In the genomic region with DNA sequence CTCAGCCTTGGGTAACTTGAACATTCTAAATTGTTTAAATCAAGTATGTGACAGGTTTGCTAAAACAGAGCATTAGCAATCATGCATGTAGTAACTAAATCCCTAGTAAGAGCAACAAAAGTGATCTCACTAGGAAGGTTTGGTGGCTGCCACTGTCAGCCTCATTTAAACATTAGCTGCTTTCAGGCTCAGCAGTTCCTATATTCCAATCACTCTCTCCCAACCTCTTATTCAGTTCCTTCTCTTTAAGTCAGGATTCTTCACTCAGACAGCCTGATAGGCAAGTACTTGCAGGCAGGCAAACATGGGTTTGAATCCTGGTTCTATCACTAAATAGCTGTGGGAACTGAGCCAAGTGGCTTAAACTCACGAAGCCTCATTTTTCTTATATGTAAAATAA, we compare ENCODE assay signal across 1 cellular context.
TF ChIP-seq lines count a peak whose summit lies in the region.

No MANE protein-coding gene starts in this region.

TF ChIP-seq in endothelial cell of umbilical vein, 7 proteins besides CTCF, POLR2A, EP300 and RAD21:
- TF ChIP-seq JUN (IDR thresholded peaks at IDR 0.05; ENCODE audit: borderline replicate concordance, insufficient read depth, insufficient read length, low read depth), result no peak
- no peak for TF ChIP-seq FOS (IDR thresholded peaks at IDR 0.05; ENCODE audit: borderline replicate concordance, insufficient read depth, low read length)
- TF ChIP-seq GATA2 (IDR thresholded peaks at IDR 0.05; ENCODE audit: insufficient read depth, insufficient read length, low read depth, low read length), result no peak
- no peak for TF ChIP-seq EZH2 (IDR thresholded peaks at IDR 0.05; ENCODE audit: borderline replicate concordance, low read depth, low read length, severe bottlenecking)
- no peak for TF ChIP-seq MAX (IDR thresholded peaks at IDR 0.05; ENCODE audit: insufficient read depth, insufficient read length)
- no peak for TF ChIP-seq POLR2AphosphoS5 (IDR thresholded peaks at IDR 0.05; ENCODE audit: insufficient read depth, low read depth, low read length)
- TF ChIP-seq MYC (IDR thresholded peaks at IDR 0.05; ENCODE audit: low read depth, low read length), result no peak
